Comparison of ENCODE assay signal across 1 cellular context in genomic region chr4:6594826-6595355, GRCh38.
TF ChIP-seq lines count a peak whose summit lies in the region.

No MANE protein-coding gene starts in this region.

TF ChIP-seq in WTC11, 78 proteins besides CTCF, POLR2A, EP300 and RAD21 (continued from another document):
- TF ChIP-seq ZNF138 (CRISPR knock-in tag; conservative IDR thresholded peaks at IDR 0.05), result no peak
- no peak for TF ChIP-seq ZNF121 (CRISPR knock-in tag; IDR thresholded peaks at IDR 0.05)
- TF ChIP-seq TP53 (CRISPR knock-in tag; IDR thresholded peaks at IDR 0.05), result no peak
- no peak for TF ChIP-seq NFATC4 (CRISPR knock-in tag; IDR thresholded peaks at IDR 0.05)
